10 cellular contexts compared by ENCODE assay signal in genomic region chr21:36909901-36910561, GRCh38. TPM values are rescaled to one million over a fixed set of nuclear protein-coding genes. Genes with fewer than 3 reads are reported as not detected.
A peak's percentile ranks its signal among the peaks of the same experiment; 100 is the strongest.
DNase-seq lines count a peak whose midpoint lies in the region; ATAC-seq and TF ChIP-seq lines count a peak whose summit lies in the region.
"Had no signal": no experiment of that assay in that cellular context is flagged by ENCODE, and none has a peak within 500 bp of the region (broad histone marks: within the 10 kb centered on the region; RNA-seq: fewer than 3 reads in every experiment).

No MANE protein-coding gene starts in this region.

- H4K20me1 ChIP-seq in SK-N-SH (ENCODE audit: insufficient read depth): no peaks in the 10 kb centered on the region

- H3K4me1 ChIP-seq in SK-N-SH (ENCODE audit: control insufficient read depth in 1 of 2, insufficient read depth in 2 of 2, low read depth in 1 of 2, low read length in 1 of 2): peaks cover 7 to 14% of the 10 kb centered on the region in 2 experiments; a peak in 3 of 4 replicates
- no peaks in the 10 kb centered on the region for H3K4me1 ChIP-seq in aorta (ENCODE audit: control insufficient read depth in 1 of 2, insufficient read depth in 2 of 2, low read length in 2 of 2)
- H3K4me1 ChIP-seq in endodermal cell (ENCODE audit: control insufficient read depth, insufficient read depth, low read length): no peaks in the 10 kb centered on the region

- H3K9me3 Mint-ChIP-seq in endodermal cell: no peaks in the 10 kb centered on the region
- H3K9me3 Mint-ChIP-seq: neural crest cell had no signal

- intact Hi-C loops in aorta (cut with DNase I): no loop called here

- no peaks in the 10 kb centered on the region for H3K4me1 Mint-ChIP-seq in endodermal cell
- H3K4me1 Mint-ChIP-seq: neural crest cell had no signal

- no peaks in the 10 kb centered on the region for H3K27me3 Mint-ChIP-seq in endodermal cell (ENCODE audit: insufficient read depth)

- H3K4me3 ChIP-seq in SK-N-SH (ENCODE audit: low read depth in 2 of 2, low read length in 1 of 2): no peak overlapping the region
- H3K4me3 ChIP-seq in fibroblast of mammary gland (ENCODE audit: control insufficient read depth, low read depth, low read length): no peak overlapping the region
- no peak overlapping the region for H3K4me3 ChIP-seq in aorta (ENCODE audit: low read length in 2 of 2)
- H3K4me3 ChIP-seq in endodermal cell (ENCODE audit: low read length): no peak overlapping the region

- H3K4me3 Mint-ChIP-seq in endodermal cell: no peak overlapping the region
- H3K4me3 Mint-ChIP-seq: neural crest cell had no signal

- WGBS in SK-N-SH (ENCODE audit: low lambda C conversion rate): 58% methylated on average over 16 of the region's 16 CpGs
- WGBS in aorta, 2 donors: 95 to 97% methylated on average over 16 of the region's 16 CpGs
- WGBS in endodermal cell (ENCODE audit: insufficient coverage in 1 of 2, insufficient read length in 1 of 2), 2 experiments: 95 to 97% methylated on average over 12 to 16 of the region's 16 CpGs

- CTCF ChIA-PET in SK-N-SH (lab: Yijun Ruan, JAX): no interaction called here

- TF ChIP-seq CTCF in 22Rv1 (IDR thresholded peaks at IDR 0.05) (no peak), SK-N-SH (IDR thresholded peaks at IDR 0.05) (no peak), fibroblast of mammary gland (conservative IDR thresholded peaks at IDR 0.05; ENCODE audit: control insufficient read depth, insufficient read depth, low read depth, low read length) (no peak), endodermal cell (conservative IDR thresholded peaks at IDR 0.05) (no peak)

- peaks cover 5% of the 10 kb centered on the region for H3K36me3 Mint-ChIP-seq in endodermal cell (ENCODE audit: low read depth)

- H3K27ac Mint-ChIP-seq in endodermal cell: no peak overlapping the region

- H3K27ac ChIP-seq in 22Rv1: peak overlapping the region; percentile 24
- peak overlapping the region in 1 of 2 experiments; percentile 81; a peak in 2 of 4 replicates for H3K27ac ChIP-seq in SK-N-SH (ENCODE audit: low read depth in 2 of 2, low read length in 1 of 2)
- H3K27ac ChIP-seq in aorta (ENCODE audit: low read depth in 1 of 2, low read length in 2 of 2): no peak overlapping the region
- H3K27ac ChIP-seq in endodermal cell (ENCODE audit: low read depth, low read length): no peak overlapping the region

- H2AFZ ChIP-seq in SK-N-SH (ENCODE audit: low read depth): no peak overlapping the region

- peaks cover 16% of the 10 kb centered on the region for H3K79me2 ChIP-seq in SK-N-SH (ENCODE audit: insufficient read depth)

- TF ChIP-seq RAD21 in SK-N-SH (IDR thresholded peaks at IDR 0.05; ENCODE audit: low read length): no peak

- POLR2A ChIA-PET in SK-N-SH (lab: Yijun Ruan, JAX): no interaction called here

- peak; percentile 89 for DNase-seq in GM03348 (ENCODE audit: low spot score)
- DNase-seq in SK-N-SH: no peak
- DNase-seq in fibroblast of mammary gland (ENCODE audit: low read depth): peak; percentile 98
- DNase-seq in aorta: no peak
- no peak for DNase-seq in endodermal cell
- DNase-seq in germinal center (ENCODE audit: low spot score): no peak
- DNase-seq: SHP77 treated with DMSO at 0.1 percent for 48 hours had no signal

- H3K36me3 ChIP-seq in SK-N-SH (replicated peaks in 1 of 2; ENCODE audit: control insufficient read depth in 1 of 2, insufficient read depth in 2 of 2, low read length in 1 of 2) (no peaks in the 10 kb centered on the region), aorta (ENCODE audit: control insufficient read depth in 1 of 2, insufficient read depth in 2 of 2, low read length in 1 of 2) (no peaks in the 10 kb centered on the region), endodermal cell (ENCODE audit: control insufficient read depth, insufficient read depth, low read length) (no peaks in the 10 kb centered on the region)

- TF ChIP-seq EP300 in SK-N-SH (IDR thresholded peaks at IDR 0.05; ENCODE audit: borderline replicate concordance in 1 of 2, low read depth in 1 of 2, low read length in 1 of 2): peak in 1 of 2 experiments; percentile 38; a peak in 1 of 4 replicates

- no peaks in the 10 kb centered on the region for H3K9me3 ChIP-seq in SK-N-SH
- H3K9me3 ChIP-seq in aorta (ENCODE audit: control insufficient read depth, low read length): no peaks in the 10 kb centered on the region
- peaks cover 4% of the 10 kb centered on the region for H3K9me3 ChIP-seq in endodermal cell (ENCODE audit: control insufficient read depth, low read length)

- H3K9ac ChIP-seq in SK-N-SH: peak overlapping the region; percentile 56
- no peak overlapping the region for H3K9ac ChIP-seq in endodermal cell (ENCODE audit: extremely low read depth, low read length, poor library complexity, severe bottlenecking)

- peak overlapping the region; percentile 21; the same call in 1 of the 2 replicates for H3K4me2 ChIP-seq in SK-N-SH

- H3F3A ChIP-seq in SK-N-SH (replicated peaks; ENCODE audit: insufficient read depth): no peaks in the 10 kb centered on the region

- ATAC-seq in aorta (ENCODE audit: low FRiP score) (no peak), HG02571 (IDR thresholded peaks at IDR 0.05; ENCODE audit: unreplicated experiment) (no peak)

- H3K27me3 ChIP-seq in SK-N-SH (ENCODE audit: insufficient read depth) (no peaks in the 10 kb centered on the region), aorta (ENCODE audit: control insufficient read depth in 1 of 2, insufficient read depth in 2 of 2, low read length in 1 of 2) (no peaks in the 10 kb centered on the region), endodermal cell (ENCODE audit: control insufficient read depth, insufficient read depth, low read length, poor library complexity, severe bottlenecking) (no peaks in the 10 kb centered on the region)

- no peaks in the 10 kb centered on the region for H3K9me2 ChIP-seq in SK-N-SH

TF ChIP-seq in SK-N-SH, 30 proteins besides CTCF, POLR2A, EP300 and RAD21:
- TF ChIP-seq TCF12 (IDR thresholded peaks at IDR 0.05) (peak; percentile 36; the same call in 1 of the 2 replicates), PBX3 (IDR thresholded peaks at IDR 0.05) (0 out of 2 replicates have a peak, but pooled peaks have one; percentile 20), JUND (IDR thresholded peaks at IDR 0.05) (peak; percentile 66), YY1 (IDR thresholded peaks at IDR 0.05; ENCODE audit: low read depth) (no peak), ELF1 (IDR thresholded peaks at IDR 0.05) (no peak), TEAD4 (IDR thresholded peaks at IDR 0.05; ENCODE audit: borderline replicate concordance, insufficient read depth) (peak; percentile 23; the same call in 1 of the 2 replicates), FOSL2 (IDR thresholded peaks at IDR 0.05; ENCODE audit: borderline replicate concordance, low read depth) (peak; percentile 77), NRF1 (IDR thresholded peaks at IDR 0.05; ENCODE audit: low read depth, low read length) (no peak)

RNA-seq across cellular contexts. Expression of gene HLCS, which starts 56.4 kb away (rescaled TPM):
- polyA plus RNA-seq in SK-N-SH (2012; rRNA removed) (13.0 and 17.7 TPM in 2 replicates), aorta (1 to 10 TPM; 2.1 to 4.0 TPM)
- polyA plus RNA-seq in SK-N-SH (2012; cell fraction: cytosol; rRNA removed): 12.7 and 13.7 TPM in 2 replicates
- 18.3 and 28.2 TPM in 2 replicates for polyA plus RNA-seq in SK-N-SH (2012; cell fraction: nucleus; rRNA removed)
- total RNA-seq in aorta (10 to 100 TPM; 17.3 to 19.7 TPM), endodermal cell (10 to 100 TPM; 25.0 to 30.1 TPM)
- polyA plus RNA-seq in endodermal cell (2013, experiment 1 of 2): 13.9 TPM
- polyA plus RNA-seq in endodermal cell (2013, experiment 2 of 2): 12.3 TPM

Comparison
In these comparisons a context has a peak if more than half of its experiments do, and no peak if none do; other contexts are left out.
1. DNase-seq: peak in GM03348 (single experiment) and fibroblast of mammary gland (single experiment); none in SK-N-SH (single experiment), aorta (0 of 2), endodermal cell (single experiment) and germinal center (single experiment).